Comparison of ENCODE assay signal across 8 cellular contexts in genomic region chr1:202154766-202155477, GRCh38. TPM values are rescaled to one million over a fixed set of nuclear protein-coding genes. Genes with fewer than 3 reads are reported as not detected.
DNase-seq lines count a peak whose midpoint lies in the region; ATAC-seq, FAIRE-seq and TF ChIP-seq lines count a peak whose summit lies in the region.

No MANE protein-coding gene starts in this region.

- no TSS peak for BruUV-seq in K562 (replicated peaks; lab: Mats Ljungman, UMichigan)

- in situ Hi-C loops in K562 (cut with MboI): no loop called here

- TF ChIP-seq POLR2A in K562 (conservative IDR thresholded peaks at IDR 0.05): no peak

- TF ChIP-seq EP300 in Ishikawa (IDR thresholded peaks at IDR 0.05; ENCODE audit: borderline replicate concordance) (no peak), K562 (IDR thresholded peaks at IDR 0.05; ENCODE audit: low read length) (no peak)

- peak; percentile 42; the same call in 1 of the 2 replicates for TF ChIP-seq RAD21 in Ishikawa (IDR thresholded peaks at IDR 0.05; ENCODE audit: low read depth)
- peak; percentile 51 to 77; a peak in 3 of 4 replicates for TF ChIP-seq RAD21 in K562 (CRISPR knock-in tag; conservative IDR thresholded peaks at IDR 0.05 in 1 of 2, IDR thresholded peaks at IDR 0.05 in 1 of 2)

- H3K79me2 ChIP-seq in K562 (ENCODE audit: control insufficient read depth, insufficient read depth, low read length): peaks cover 57% of the 10 kb centered on the region

- peak; percentile 54 for DNase-seq in EH (ENCODE audit: low read depth)
- peak; percentile 88 for DNase-seq in SIG-M5 treated with dmso at 0.1 percent for 504 hours (lab: John Stamatoyannopoulos, UW; ENCODE audit: unreplicated experiment)
- DNase-seq in K562 (ENCODE audit: extremely low read depth in 1 of 4, low spot score in 3 of 4): peak; percentile 60 to 84 (median 66)
- peak; percentile 69 for DNase-seq in kidney tubule cell (ENCODE audit: low spot score)
- peak; percentile 73 for DNase-seq in superior temporal gyrus (ENCODE audit: extremely low spot score)

- peaks cover 39 to 61% of the 10 kb centered on the region in 2 experiments for H3K4me1 ChIP-seq in K562 (replicated peaks in 1 of 2; ENCODE audit: control insufficient read depth in 2 of 2, insufficient read depth in 2 of 2, low read length in 2 of 2)

- intact Hi-C loops in K562 (cut with micrococcal nuclease): loop anchor here (1.0 to 10.0 kb wide), 3 partner anchors 29 to 650 kb away; partner anchors contain the start of gene KDM5B

- H3K27ac ChIP-seq in K562 (ENCODE audit: extremely low read depth, low read depth, low read length): peak overlapping the region; percentile 27; the same call in 2 of the 3 replicates

- ATAC-seq in K562 (peak; percentile 77), HG02870 (IDR thresholded peaks at IDR 0.05; ENCODE audit: unreplicated experiment) (no peak), HG03571 (IDR thresholded peaks at IDR 0.05; ENCODE audit: unreplicated experiment) (no peak)

- peaks cover 90% of the 10 kb centered on the region for H3K36me3 ChIP-seq in K562 (ENCODE audit: control insufficient read depth, insufficient read depth, low read length)

- FAIRE-seq in K562 (lab: Jason Lieb, UNC): peak; percentile 89

- no peak overlapping the region for H3K4me3 ChIP-seq in K562

- no peaks in the 10 kb centered on the region for H3K9me3 ChIP-seq in K562 (replicated peaks; ENCODE audit: control insufficient read depth, insufficient read depth, low read depth, low read length)

- CTCF ChIA-PET in K562 (lab: Yijun Ruan, JAX; ENCODE audit: low intra/inter-chr PET ratio): interaction anchor here (0.7 to 1.0 kb wide), 3 partner anchors 161 to 326 kb away, joined by 3 to 4 read pairs (median 3); no protein-coding TSS in a partner anchor

- no peaks in the 10 kb centered on the region for H4K20me1 ChIP-seq in K562 (replicated peaks; ENCODE audit: control insufficient read depth, insufficient read depth, low read length)

- H3K9me1 ChIP-seq in K562 (ENCODE audit: control insufficient read depth, insufficient read depth, low read length): no peaks in the 10 kb centered on the region

- POLR2A ChIA-PET in K562 (lab: Yijun Ruan, JAX): interaction anchor here (0.6 to 4.5 kb wide), 8 partner anchors 8 to 326 kb away, joined by 3 to 49 read pairs (median 4); partner anchors contain the start of gene ARL8A

- peak overlapping the region; percentile 4; the same call in 1 of the 2 replicates for H2AFZ ChIP-seq in K562 (ENCODE audit: low read depth, low read length)

- H3K4me2 ChIP-seq in K562 (ENCODE audit: insufficient read depth, low read length): no peak overlapping the region; the same call in 1 of the 2 replicates

- 45% methylated on average over 11 of the region's 11 CpGs for WGBS in K562 (ENCODE audit: insufficient coverage, low coverage, missing lambda C conversion rate)

- H3K27me3 ChIP-seq in K562 (ENCODE audit: control insufficient read depth in 2 of 2, insufficient read depth in 2 of 2, low read length in 2 of 2): no peaks in the 10 kb centered on the region

- peak; percentile 85 to 88 (median 87) for TF ChIP-seq CTCF in K562 (IDR thresholded peaks at IDR 0.05 in 2 of 3, conservative IDR thresholded peaks at IDR 0.05 in 1 of 3; ENCODE audit: insufficient read depth in 2 of 3, low read depth in 1 of 3, low read length in 3 of 3)

- peak overlapping the region; percentile 12 to 57; a peak in 1 of 4 replicates for H3K9ac ChIP-seq in K562 (ENCODE audit: insufficient read depth in 1 of 2, low read depth in 2 of 2, low read length in 2 of 2)

TF ChIP-seq in Ishikawa, 13 proteins besides CTCF, POLR2A, EP300 and RAD21 (continues in another document):
- no peak for TF ChIP-seq FOXM1 (IDR thresholded peaks at IDR 0.05; ENCODE audit: borderline replicate concordance, low read depth)
- TF ChIP-seq CREB1 (IDR thresholded peaks at IDR 0.05; ENCODE audit: low read depth): no peak
- no peak for TF ChIP-seq YY1 (IDR thresholded peaks at IDR 0.05; ENCODE audit: low read depth)

TF ChIP-seq in K562, 482 proteins besides CTCF, POLR2A, EP300 and RAD21 (continues in another document):
- TF ChIP-seq POLR3G (IDR thresholded peaks at IDR 0.05; ENCODE audit: extremely low read depth, insufficient read length, insufficient replicate concordance): no peak
- TF ChIP-seq ILK (tag; IDR thresholded peaks at IDR 0.05; ENCODE audit: borderline replicate concordance, low read depth): no peak

RNA-seq across cellular contexts. Expression of gene PTPN7, which starts 5.5 kb away (rescaled TPM):
- 135 and 260 TPM in 2 replicates for total RNA-seq in K562 (2011; cell fraction: chromatin; rRNA removed; ENCODE audit: low replicate concordance)
- total RNA-seq in K562 (2011; cell fraction: nucleolus; rRNA removed): 174 and 175 TPM in 2 replicates
- total RNA-seq in K562 (2011; cell fraction: nucleoplasm; rRNA removed): 146 and 165 TPM in 2 replicates
- 121 and 126 TPM in 2 replicates for total RNA-seq in K562 (2014; rRNA removed)
- 61.7 and 65.6 TPM in 2 replicates for total RNA-seq in K562 (2014; rRNA removed; fragmentation: Illumina TruSeq; extraction: Trizol)
- total RNA-seq in K562 (2015; rRNA removed; fragmentation: Illumina TruSeq; extraction: Trizol): 116 and 120 TPM in 2 replicates
- total RNA-seq in K562 (2021): 112 and 139 TPM in 2 replicates
- 80.7 and 176 TPM in 2 replicates for polyA plus RNA-seq in K562 (2011; rRNA removed)
- 155 and 163 TPM in 2 replicates for polyA plus RNA-seq in K562 (2011; cell fraction: cytosol; rRNA removed)
- 215 and 278 TPM in 2 replicates for polyA plus RNA-seq in K562 (2011; cell fraction: nucleus; rRNA removed)
- 146 and 171 TPM in 2 replicates for polyA plus RNA-seq in K562 (2012)
- polyA plus RNA-seq in K562 (2014; fragmentation: Illumina TruSeq; extraction: Trizol): 144 and 189 TPM in 2 replicates
- polyA plus RNA-seq in K562 (2014; fragmentation: Nextera tagmentation; extraction: Ambion mirVana): 10 to 100 TPM; 18.7 to 19.8 TPM
- 123 and 128 TPM in 2 replicates for polyA plus RNA-seq in K562 (2014; rRNA removed)
- polyA minus RNA-seq in K562 (2011; rRNA and poly(A)+ RNA removed): 58.0 and 78.3 TPM in 2 replicates
- polyA minus RNA-seq in K562 (2011; cell fraction: cytosol; rRNA and poly(A)+ RNA removed): 54.1 and 65.3 TPM in 2 replicates
- 38.1 and 80.1 TPM in 2 replicates for polyA minus RNA-seq in K562 (2011; cell fraction: nucleus; rRNA and poly(A)+ RNA removed)

RNA-seq across cellular contexts. Expression of gene ARL8A, which starts 10.4 kb away (rescaled TPM):
- total RNA-seq in K562 (2011; cell fraction: chromatin; rRNA removed; ENCODE audit: low replicate concordance): 15.5 and 36.2 TPM in 2 replicates
- total RNA-seq in K562 (2011; cell fraction: nucleolus; rRNA removed): 13.9 and 24.0 TPM in 2 replicates
- total RNA-seq in K562 (2011; cell fraction: nucleoplasm; rRNA removed): 13.5 and 19.8 TPM in 2 replicates
- 13.1 and 21.8 TPM in 2 replicates for total RNA-seq in K562 (2014; rRNA removed)
- total RNA-seq in K562 (2014; rRNA removed; fragmentation: Illumina TruSeq; extraction: Trizol): 7.9 and 9.2 TPM in 2 replicates
- total RNA-seq in K562 (2015; rRNA removed; fragmentation: Illumina TruSeq; extraction: Trizol): 11.1 and 11.8 TPM in 2 replicates
- total RNA-seq in K562 (2021): 19.1 and 22.7 TPM in 2 replicates
- polyA plus RNA-seq in K562 (2011; rRNA removed): 27.3 and 58.1 TPM in 2 replicates
- 17.5 and 24.2 TPM in 2 replicates for polyA plus RNA-seq in K562 (2011; cell fraction: cytosol; rRNA removed)
- 31.3 and 39.1 TPM in 2 replicates for polyA plus RNA-seq in K562 (2011; cell fraction: nucleus; rRNA removed)
- polyA plus RNA-seq in K562 (2012): 21.7 and 25.7 TPM in 2 replicates
- polyA plus RNA-seq in K562 (2014; fragmentation: Illumina TruSeq; extraction: Trizol): 11.4 and 15.9 TPM in 2 replicates
- under 1 TPM; 0.17 to 0.32 TPM for polyA plus RNA-seq in K562 (2014; fragmentation: Nextera tagmentation; extraction: Ambion mirVana)
- polyA plus RNA-seq in K562 (2014; rRNA removed): 15.3 and 15.6 TPM in 2 replicates
- 12.5 and 17.4 TPM in 2 replicates for polyA minus RNA-seq in K562 (2011; rRNA and poly(A)+ RNA removed)
- polyA minus RNA-seq in K562 (2011; cell fraction: cytosol; rRNA and poly(A)+ RNA removed): 11.4 and 13.7 TPM in 2 replicates
- polyA minus RNA-seq in K562 (2011; cell fraction: nucleus; rRNA and poly(A)+ RNA removed): 3.4 and 10.0 TPM in 2 replicates

RNA-seq across cellular contexts. Expression of gene GPR37L1, which starts 32.2 kb away (rescaled TPM):
- not detected in 2 replicates for total RNA-seq in K562 (2011; cell fraction: chromatin; rRNA removed; ENCODE audit: low replicate concordance)
- total RNA-seq in K562 (2011; cell fraction: nucleolus; rRNA removed): under 0.01 TPM in 2 replicates
- not detected in 2 replicates for total RNA-seq in K562 (2011; cell fraction: nucleoplasm; rRNA removed)
- not detected in 2 replicates for total RNA-seq in K562 (2014; rRNA removed)
- total RNA-seq in K562 (2014; rRNA removed; fragmentation: Illumina TruSeq; extraction: Trizol): not detected in 2 replicates
- not detected in 2 replicates for total RNA-seq in K562 (2015; rRNA removed; fragmentation: Illumina TruSeq; extraction: Trizol)
- not detected in 2 replicates for total RNA-seq in K562 (2021)
- 0.01 TPM in 1 of 2 replicates, not detected in the other for polyA plus RNA-seq in K562 (2011; rRNA removed)
- 0.01 TPM in 1 of 2 replicates, not detected in the other for polyA plus RNA-seq in K562 (2011; cell fraction: cytosol; rRNA removed)
- 0.01 TPM in 1 of 2 replicates, not detected in the other for polyA plus RNA-seq in K562 (2011; cell fraction: nucleus; rRNA removed)
- 0.07 TPM in 2 replicates for polyA plus RNA-seq in K562 (2012)
- not detected in 2 replicates for polyA plus RNA-seq in K562 (2014; fragmentation: Illumina TruSeq; extraction: Trizol)
- polyA plus RNA-seq in K562 (2014; fragmentation: Nextera tagmentation; extraction: Ambion mirVana): not detected
- not detected in 2 replicates for polyA plus RNA-seq in K562 (2014; rRNA removed)
- polyA minus RNA-seq in K562 (2011; rRNA and poly(A)+ RNA removed): not detected in 2 replicates
- not detected in 2 replicates for polyA minus RNA-seq in K562 (2011; cell fraction: cytosol; rRNA and poly(A)+ RNA removed)
- not detected in 2 replicates for polyA minus RNA-seq in K562 (2011; cell fraction: nucleus; rRNA and poly(A)+ RNA removed)

RNA-seq across cellular contexts. Expression of gene LGR6, which starts 38.7 kb away (rescaled TPM):
- total RNA-seq in K562 (2011; cell fraction: chromatin; rRNA removed; ENCODE audit: low replicate concordance): 0.72 and 0.77 TPM in 2 replicates
- 0.17 and 0.79 TPM in 2 replicates for total RNA-seq in K562 (2011; cell fraction: nucleolus; rRNA removed)
- 0.66 and 0.76 TPM in 2 replicates for total RNA-seq in K562 (2011; cell fraction: nucleoplasm; rRNA removed)
- total RNA-seq in K562 (2014; rRNA removed): 0.12 and 0.45 TPM in 2 replicates
- 0.11 and 0.13 TPM in 2 replicates for total RNA-seq in K562 (2014; rRNA removed; fragmentation: Illumina TruSeq; extraction: Trizol)
- total RNA-seq in K562 (2015; rRNA removed; fragmentation: Illumina TruSeq; extraction: Trizol): 0.26 and 0.29 TPM in 2 replicates
- total RNA-seq in K562 (2021): 0.20 and 0.31 TPM in 2 replicates
- polyA plus RNA-seq in K562 (2011; rRNA removed): 0.14 and 0.47 TPM in 2 replicates
- 0.22 and 0.24 TPM in 2 replicates for polyA plus RNA-seq in K562 (2011; cell fraction: cytosol; rRNA removed)
- 1.2 and 1.8 TPM in 2 replicates for polyA plus RNA-seq in K562 (2011; cell fraction: nucleus; rRNA removed)
- 0.26 and 0.96 TPM in 2 replicates for polyA plus RNA-seq in K562 (2012)
- 0.21 and 0.54 TPM in 2 replicates for polyA plus RNA-seq in K562 (2014; fragmentation: Illumina TruSeq; extraction: Trizol)
- polyA plus RNA-seq in K562 (2014; fragmentation: Nextera tagmentation; extraction: Ambion mirVana): under 1 TPM in 1 of 2 experiments, not detected in 1; 0.01 TPM
- polyA plus RNA-seq in K562 (2014; rRNA removed): 0.12 and 0.42 TPM in 2 replicates
- polyA minus RNA-seq in K562 (2011; rRNA and poly(A)+ RNA removed): not detected in 2 replicates
- not detected in 2 replicates for polyA minus RNA-seq in K562 (2011; cell fraction: cytosol; rRNA and poly(A)+ RNA removed)
- 0.40 and 0.89 TPM in 2 replicates for polyA minus RNA-seq in K562 (2011; cell fraction: nucleus; rRNA and poly(A)+ RNA removed)
